Comparison of ENCODE assay signal across 8 cellular contexts in the genomic region with DNA sequence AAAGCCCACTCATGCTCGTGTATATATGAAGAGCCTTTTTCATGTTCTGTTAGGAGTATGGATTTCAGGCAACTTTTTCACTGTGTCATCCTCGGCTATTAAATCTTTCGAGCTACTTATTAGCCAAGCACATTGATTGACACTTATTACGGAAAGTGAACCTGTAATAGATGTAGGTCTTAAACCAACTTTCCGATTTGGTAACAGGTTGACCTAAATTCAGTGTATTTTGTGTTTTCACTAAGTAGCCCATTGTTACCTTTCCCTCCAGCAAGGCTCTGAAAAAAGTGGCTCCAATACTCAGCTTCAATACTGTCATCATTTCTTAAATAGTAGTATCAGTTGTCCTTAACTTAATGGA. TPM values are rescaled to one million over a fixed set of nuclear protein-coding genes. Genes with fewer than 3 reads are reported as not detected.
DNase-seq lines count a peak whose midpoint lies in the region; ATAC-seq and TF ChIP-seq lines count a peak whose summit lies in the region.

No MANE protein-coding gene starts in this region.

- POLR2A ChIA-PET in PC-3 (lab: Charles Lee; ENCODE audit: unreplicated experiment) = interaction anchor here (0.6 kb wide), 1 partner anchor 126 kb away, joined by 15 read pairs; no protein-coding TSS in a partner anchor

- H2AFZ ChIP-seq in PC-3 (ENCODE audit: low read length) = no peak overlapping the region

- no peaks in the 10 kb centered on the region for H3K27me3 ChIP-seq in PC-3 (ENCODE audit: low read length)
- no peaks in the 10 kb centered on the region for H3K27me3 ChIP-seq in psoas muscle (ENCODE audit: insufficient read depth in 3 of 3, low read length in 2 of 3)

- DNase-seq in PC-3 (peak; percentile 13), epithelial cell of proximal tubule (ENCODE audit: low read depth) (no peak), psoas muscle (no peak), OCI-M2 (lab: John Stamatoyannopoulos, UW; ENCODE audit: unreplicated experiment) (no peak), SHP77 treated with DMSO at 0.1 percent for 48 hours (lab: John Stamatoyannopoulos, UW) (no peak)

- H3K27ac ChIP-seq in PC-3 (ENCODE audit: low read length) (no peak overlapping the region), psoas muscle (peak overlapping the region; percentile 91)

- ATAC-seq in PC-3 = no peak
- ATAC-seq in psoas muscle = no peak
- no peak for ATAC-seq in HG02884 (IDR thresholded peaks at IDR 0.05; ENCODE audit: unreplicated experiment)
- no peak for ATAC-seq in GM19463 (IDR thresholded peaks at IDR 0.05; ENCODE audit: unreplicated experiment)

- intact Hi-C loops in PC-3 (cut with micrococcal nuclease) (loop anchor here (1.0 to 10.0 kb wide), 4 partner anchors 15 to 193 kb away; a partner anchor contains a TSS), psoas muscle (cut with DNase I) (loop anchor here (2.0 to 10.0 kb wide), 3 partner anchors 53 to 201 kb away; a partner anchor contains a TSS)

- H3K4me2 ChIP-seq in PC-3 (ENCODE audit: low read length) = peak overlapping the region; percentile 81

- no peaks in the 10 kb centered on the region for H3K9me2 ChIP-seq in PC-3 (replicated peaks; ENCODE audit: low read length)

- no peaks in the 10 kb centered on the region for H3K36me3 ChIP-seq in ES-I3 (ENCODE audit: insufficient read depth, low read length)
- H3K36me3 ChIP-seq in PC-3 (ENCODE audit: low read depth, low read length) = no peaks in the 10 kb centered on the region
- peaks cover 0 to 6% of the 10 kb centered on the region in 2 donors for H3K36me3 ChIP-seq in psoas muscle (ENCODE audit: insufficient read depth in 1 of 2, low read depth in 1 of 2)

- H3K4me3 ChIP-seq in PC-3 (ENCODE audit: low read length) (peak overlapping the region; percentile 99), epithelial cell of proximal tubule (ENCODE audit: low read depth, low read length) (peak overlapping the region; percentile 93), psoas muscle (peak overlapping the region; percentile 78)

- no TSS peak for BruUV-seq in PC-3 (replicated peaks; lab: Mats Ljungman, UMichigan)

- H3K79me2 ChIP-seq in PC-3 (ENCODE audit: low read length) = peaks cover 67% of the 10 kb centered on the region

- H3K9me3 ChIP-seq in ES-I3 (ENCODE audit: control insufficient read depth, insufficient read depth, low read length) = no peaks in the 10 kb centered on the region
- H3K9me3 ChIP-seq in PC-3 (ENCODE audit: low read length) = no peaks in the 10 kb centered on the region
- H3K9me3 ChIP-seq in psoas muscle = no peaks in the 10 kb centered on the region

- CTCF ChIA-PET in PC-3 (lab: Charles Lee) = no interaction called here

- H3F3A ChIP-seq in PC-3 (ENCODE audit: low read length, unreplicated experiment) = no peaks in the 10 kb centered on the region

- peaks cover 5% of the 10 kb centered on the region; the same call in 1 of the 2 replicates for H3K4me1 ChIP-seq in ES-I3 (ENCODE audit: insufficient read depth, low read length)
- H3K4me1 ChIP-seq in PC-3 (ENCODE audit: insufficient read depth, low read length) = peaks cover 8% of the 10 kb centered on the region
- peaks cover 25% of the 10 kb centered on the region for H3K4me1 ChIP-seq in psoas muscle

- WGBS in psoas muscle, 3 donors = 18 to 26% (median 26%) methylated on average over 5 of the region's 5 CpGs

- peaks cover 30% of the 10 kb centered on the region for H4K20me1 ChIP-seq in PC-3 (ENCODE audit: low read length)

- TF ChIP-seq CTCF in PC-3 (conservative IDR thresholded peaks at IDR 0.05; ENCODE audit: low read depth, low read length) (no peak), epithelial cell of proximal tubule (conservative IDR thresholded peaks at IDR 0.05; ENCODE audit: low read depth, low read length) (no peak), psoas muscle (IDR thresholded peaks at IDR 0.05) (no peak)

- peak overlapping the region; percentile 94; the same call in 1 of the 2 replicates for H3K9ac ChIP-seq in ES-I3 (ENCODE audit: low read depth, low read length)
- H3K9ac ChIP-seq in PC-3 (ENCODE audit: low read length) = peak overlapping the region; percentile 95

RNA-seq across cellular contexts. Expression of a gene that starts 1.7 kb away (rescaled TPM):
- 32.6 and 53.8 TPM in 2 replicates for total RNA-seq in PC-3 (2014; rRNA removed)
- total RNA-seq in epithelial cell of proximal tubule = 36.5 and 52.1 TPM in 2 replicates
- total RNA-seq in psoas muscle = 10 to 100 TPM; 44.3 to 79.4 (median 58.3) TPM
- polyA plus RNA-seq in psoas muscle = 10 to 100 TPM; 17.3 to 36.2 (median 29.3) TPM

RNA-seq across cellular contexts. Expression of a gene that starts 29.2 kb away (rescaled TPM):
- total RNA-seq in PC-3 (2014; rRNA removed) (22.5 and 30.3 TPM in 2 replicates), epithelial cell of proximal tubule (24.8 and 29.2 TPM in 2 replicates), psoas muscle (10 to 100 TPM; 16.2 to 23.6 (median 19.7) TPM)
- polyA plus RNA-seq in psoas muscle = 10 to 100 TPM in 2 of 3 donors, 1 to 10 TPM in 1; 7.5 to 43.4 (median 19.0) TPM

RNA-seq across cellular contexts. Expression of a gene that starts 29.3 kb away (rescaled TPM):
- 2.6 and 3.2 TPM in 2 replicates for total RNA-seq in PC-3 (2014; rRNA removed)
- 1.2 and 1.7 TPM in 2 replicates for total RNA-seq in epithelial cell of proximal tubule
- total RNA-seq in psoas muscle = under 1 TPM; 0.30 to 0.97 (median 0.63) TPM
- polyA plus RNA-seq in psoas muscle = 1 to 10 TPM in 2 of 3 donors, under 1 TPM in 1; 0.60 to 6.2 (median 1.1) TPM
